ENCODE assay signal across 11 cellular contexts in the genomic region with DNA sequence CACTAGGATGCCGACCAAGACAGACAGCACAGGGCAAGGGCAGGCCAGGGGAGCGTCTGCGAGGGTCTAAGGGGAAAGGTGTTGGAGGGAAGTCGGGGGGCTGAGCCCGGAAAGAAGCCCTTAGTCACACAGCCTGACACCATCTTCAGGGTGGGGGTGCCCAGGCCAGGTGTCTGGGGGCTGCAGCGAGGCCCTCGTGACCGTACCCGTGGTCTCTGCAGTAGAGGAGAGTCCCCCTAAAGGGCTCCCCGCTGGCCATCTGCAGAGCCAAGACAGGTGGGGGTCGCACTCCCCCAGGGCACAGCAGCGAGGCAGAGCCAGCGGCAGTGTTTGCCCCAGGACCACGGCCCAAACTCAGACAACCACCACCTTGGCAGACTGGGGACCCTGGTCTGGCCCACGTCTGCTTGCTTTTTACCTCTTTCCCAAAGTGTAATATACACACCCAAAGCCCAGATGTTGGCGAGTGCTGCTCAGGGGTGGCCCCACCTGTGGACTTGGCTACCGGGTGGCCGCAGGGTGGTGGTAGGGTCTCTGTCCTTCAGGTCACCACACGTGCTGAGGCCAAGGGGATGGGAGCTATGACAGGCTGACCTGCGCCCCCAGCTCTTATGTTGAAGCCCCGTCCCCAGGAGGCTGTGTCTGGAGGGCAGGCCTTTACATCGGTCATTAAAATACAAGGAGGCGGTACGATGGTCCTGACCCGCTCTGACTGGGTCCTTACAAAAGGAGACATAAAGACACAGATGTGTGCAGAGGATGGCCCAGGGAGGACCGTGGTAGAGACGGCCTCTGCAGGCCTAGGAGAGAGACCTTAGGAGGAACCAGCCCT.
"Had no signal": no experiment of that assay in that cellular context is flagged by ENCODE, and none has a peak within 500 bp of the region (broad histone marks: within the 10 kb centered on the region; RNA-seq: fewer than 3 reads in every experiment).

No MANE protein-coding gene starts in this region.

- H3K36me3 ChIP-seq: esophagus muscularis mucosa, left lung, uterus had no signal

- DNase-seq: activated CD4-positive, alpha-beta T cell treated with anti-CD3 and anti-CD28 coated beads, Interleukin-2, amount 50 U/mL, for 4 hours; activated naive CD4-positive, alpha-beta T cell treated with anti-CD3 and anti-CD28 coated beads, Interleukin-2, amount 50 U/mL, for 16 hours; amygdala; mesendoderm; stimulated activated CD4-positive, alpha-beta T cell treated with anti-CD3 and anti-CD28 coated beads, Interleukin-1b, Interleukin-23, amount 100 ng/mL, for 48 hours; uterus had no signal

- H3K9me3 Mint-ChIP-seq: activated T-helper 1 cell treated with anti-CD3 and anti-CD28 coated beads, Interleukin-12 subunit alpha, Interleukin-12 subunit beta, Interleukin-2, Interleukin-4 antibody, amounts not matched to agents 30 ng/mL and 10 ng/mL and 1 ng/mL, durations not matched to agents 14 hours and 24 hours and 36 hours; stimulated activated naive CD8-positive, alpha-beta T cell treated with anti-CD3 and anti-CD28 coated beads, Interleukin-15, Interleukin-2, amounts not matched to agents 100 ng/mL and 50 ng/mL, for 24 hours had no signal

- H3K9me3 ChIP-seq: esophagus muscularis mucosa, left lung, uterus had no signal

- H3K4me3 Mint-ChIP-seq: activated T-helper 1 cell treated with anti-CD3 and anti-CD28 coated beads, Interleukin-12 subunit alpha, Interleukin-12 subunit beta, Interleukin-2, Interleukin-4 antibody, amounts not matched to agents 30 ng/mL and 10 ng/mL and 1 ng/mL, durations not matched to agents 14 hours and 24 hours and 36 hours; stimulated activated naive CD8-positive, alpha-beta T cell treated with anti-CD3 and anti-CD28 coated beads, Interleukin-15, Interleukin-2, amounts not matched to agents 100 ng/mL and 50 ng/mL, for 24 hours had no signal

- H3K4me1 ChIP-seq: esophagus muscularis mucosa, left lung, uterus had no signal

- H3K27me3 Mint-ChIP-seq: stimulated activated naive CD8-positive, alpha-beta T cell treated with anti-CD3 and anti-CD28 coated beads, Interleukin-15, Interleukin-2, amounts not matched to agents 100 ng/mL and 50 ng/mL, for 24 hours had no signal

- H3K4me3 ChIP-seq: dorsolateral prefrontal cortex, esophagus muscularis mucosa, left lung, uterus had no signal

- ATAC-seq: left lung had no signal

- H3K27ac Mint-ChIP-seq: activated T-helper 1 cell treated with anti-CD3 and anti-CD28 coated beads, Interleukin-12 subunit alpha, Interleukin-12 subunit beta, Interleukin-2, Interleukin-4 antibody, amounts not matched to agents 30 ng/mL and 10 ng/mL and 1 ng/mL, durations not matched to agents 14 hours and 24 hours and 36 hours; stimulated activated naive CD8-positive, alpha-beta T cell treated with anti-CD3 and anti-CD28 coated beads, Interleukin-15, Interleukin-2, amounts not matched to agents 100 ng/mL and 50 ng/mL, for 24 hours had no signal

- H3K27me3 ChIP-seq: left lung, uterus had no signal

- H3K27ac ChIP-seq: dorsolateral prefrontal cortex, esophagus muscularis mucosa, left lung, uterus had no signal
